8 cellular contexts compared by ENCODE assay signal in the genomic region with DNA sequence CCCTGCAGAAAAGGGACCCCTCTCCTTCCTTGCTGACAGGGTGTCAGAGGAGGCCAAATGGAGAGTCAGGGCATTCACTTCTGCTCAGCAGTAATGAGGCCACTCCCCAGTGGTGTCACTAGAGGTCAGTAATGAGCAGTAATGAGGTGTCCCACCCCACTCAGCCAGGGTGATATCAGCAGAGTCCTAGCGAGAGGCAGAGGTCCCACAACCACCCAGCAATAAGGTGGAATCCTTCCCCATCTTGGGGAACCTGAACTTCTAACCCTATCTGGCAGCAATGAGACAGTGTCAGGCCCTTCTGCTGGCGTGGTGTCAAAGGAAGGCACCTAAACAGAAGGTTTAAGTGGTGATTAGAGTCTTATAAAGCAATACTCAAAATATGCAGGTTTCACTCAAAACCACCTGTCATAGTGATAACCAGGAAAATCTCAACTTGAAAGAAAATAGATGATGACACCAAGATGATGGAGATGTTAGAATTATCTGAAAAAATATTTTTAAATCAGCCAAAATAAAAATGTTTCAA. TPM values are rescaled to one million over a fixed set of nuclear protein-coding genes. Genes with fewer than 3 reads are reported as not detected.
DNase-seq lines count a peak whose midpoint lies in the region; ATAC-seq and TF ChIP-seq lines count a peak whose summit lies in the region.

No MANE protein-coding gene starts in this region.

- H3K27me3 ChIP-seq in right atrium auricular region = no peaks in the 10 kb centered on the region

- peaks cover 0 to 5% of the 10 kb centered on the region in 2 donors for H3K4me1 ChIP-seq in right atrium auricular region

- no peak overlapping the region for H3K4me3 ChIP-seq in right atrium auricular region

- peaks cover 16% of the 10 kb centered on the region for H3K27me3 Mint-ChIP-seq in activated naive CD8-positive, alpha-beta T cell

- peaks cover 0 to 7% of the 10 kb centered on the region in 2 donors for H3K9me3 ChIP-seq in right atrium auricular region

- no peaks in the 10 kb centered on the region for H3K36me3 ChIP-seq in right atrium auricular region

- no peak overlapping the region for H3K27ac ChIP-seq in right atrium auricular region

- no peak overlapping the region for H3K4me3 Mint-ChIP-seq in activated naive CD8-positive, alpha-beta T cell

- TF ChIP-seq CTCF in right atrium auricular region (IDR thresholded peaks at IDR 0.05) = peak; percentile 59 to 84

- H3K4me1 Mint-ChIP-seq in activated naive CD8-positive, alpha-beta T cell (ENCODE audit: low read depth) = peaks cover 11% of the 10 kb centered on the region

- peaks cover 16% of the 10 kb centered on the region for H3K36me3 Mint-ChIP-seq in activated naive CD8-positive, alpha-beta T cell

- DNase-seq in DMS53 treated with DMSO at 0.1 percent for 48 hours (lab: John Stamatoyannopoulos, UW; ENCODE audit: unreplicated experiment) (peak; percentile 21), OCI-M1 (lab: John Stamatoyannopoulos, UW) (peak; percentile 84), right atrium auricular region (ENCODE audit: low spot score) (peak; percentile 66), anterior cingulate cortex (lab: John Stamatoyannopoulos, UW) (no peak)
- peak; percentile 51 for DNase-seq in stimulated activated CD4-positive, alpha-beta T cell treated with anti-CD3 and anti-CD28 coated beads, Interleukin-2, amount 100 ng/mL, for 4 hours (ENCODE audit: low read depth)

- ATAC-seq in GM19372 (IDR thresholded peaks at IDR 0.05; ENCODE audit: low read depth, unreplicated experiment) (peak; percentile 99), HG03196 (IDR thresholded peaks at IDR 0.05; ENCODE audit: unreplicated experiment) (peak; percentile 96)

- H3K9me3 Mint-ChIP-seq in activated naive CD8-positive, alpha-beta T cell (ENCODE audit: low read depth) = peaks cover 13% of the 10 kb centered on the region

- H3K27ac Mint-ChIP-seq in activated naive CD8-positive, alpha-beta T cell = peak overlapping the region; percentile 36

RNA-seq across cellular contexts. Expression of a gene that starts 12.9 kb away (rescaled TPM):
- under 1 TPM in 1 of 2 donors, not detected in 1; 0.31 TPM for total RNA-seq in right atrium auricular region

Comparison
In these comparisons a context has a peak if more than half of its experiments do, and no peak if none do; other contexts are left out.
1. DNase-seq: peak in DMS53 treated with DMSO at 0.1 percent for 48 hours (single experiment), OCI-M1 (single experiment), right atrium auricular region (single experiment) and stimulated activated CD4-positive, alpha-beta T cell treated with anti-CD3 and anti-CD28 coated beads, Interleukin-2, amount 100 ng/mL, for 4 hours (single experiment); none in anterior cingulate cortex (0 of 58).